In the genomic region with DNA sequence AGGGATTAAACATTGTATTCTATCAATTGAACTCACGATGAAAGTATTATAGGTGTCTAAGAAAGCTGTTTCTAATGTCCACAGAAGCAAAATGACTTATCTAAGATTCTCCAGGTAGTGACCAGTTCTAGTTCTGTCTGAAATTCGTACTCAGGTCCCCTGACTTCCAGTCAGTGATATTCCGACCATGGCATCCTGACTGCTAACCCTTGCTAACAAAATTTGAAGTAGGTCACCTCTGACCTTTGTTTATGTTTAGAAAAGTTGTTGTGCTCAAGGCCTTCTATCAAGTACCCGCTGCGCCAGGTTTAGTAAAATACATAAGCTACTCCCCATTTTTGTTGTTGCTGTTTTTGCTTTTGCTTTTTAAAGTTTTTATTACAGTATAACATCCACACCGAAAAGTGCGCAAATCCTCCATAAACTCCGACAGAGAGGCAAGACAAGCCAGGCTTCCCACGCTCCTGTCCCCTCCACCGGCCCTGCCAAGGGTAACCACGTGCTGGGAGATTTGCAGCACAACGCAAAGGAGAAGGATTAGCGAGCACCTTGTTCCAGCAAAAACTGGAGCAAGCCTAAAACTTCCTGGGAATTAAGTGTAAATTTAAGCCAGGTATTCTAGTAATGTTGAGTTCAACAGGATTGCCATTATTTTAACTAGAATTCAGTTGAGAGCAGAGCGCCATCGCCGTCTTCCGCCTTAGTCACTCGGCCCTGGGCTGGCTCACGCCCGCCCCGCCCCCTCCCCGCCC, we compare ENCODE assay signal across 1 cellular context.
TF ChIP-seq lines count a peak whose summit lies in the region.

No MANE protein-coding gene starts in this region.

TF ChIP-seq in H1, 55 proteins besides CTCF, POLR2A, EP300 and RAD21:
- TF ChIP-seq RBBP5 (IDR thresholded peaks at IDR 0.05; ENCODE audit: borderline replicate concordance, low read depth, low read length) (no peak), CREB1 (IDR thresholded peaks at IDR 0.05) (no peak), KDM5A (IDR thresholded peaks at IDR 0.05; ENCODE audit: low read length) (no peak), SAP30 (IDR thresholded peaks at IDR 0.05; ENCODE audit: insufficient read depth, insufficient replicate concordance, low read length) (no peak), CHD2 (IDR thresholded peaks at IDR 0.05; ENCODE audit: low read length) (no peak), KDM4A (IDR thresholded peaks at IDR 0.05; ENCODE audit: low read depth, low read length, severe bottlenecking) (no peak), CBX5 (IDR thresholded peaks at IDR 0.05; ENCODE audit: low read depth, low read length) (no peak), SIX5 (IDR thresholded peaks at IDR 0.05; ENCODE audit: low read depth, low read length) (no peak), TEAD4 (IDR thresholded peaks at IDR 0.05; ENCODE audit: low read depth, low read length) (no peak), TAF1 (IDR thresholded peaks at IDR 0.05; ENCODE audit: low read depth, low read length) (no peak; the same call in 1 of the 2 replicates), SIRT6 (IDR thresholded peaks at IDR 0.05; ENCODE audit: low read length) (no peak), JUND (IDR thresholded peaks at IDR 0.05; ENCODE audit: low read length) (no peak), MAX (IDR thresholded peaks at IDR 0.05) (peak; percentile 97), JUN (IDR thresholded peaks at IDR 0.05; ENCODE audit: low read depth, low read length) (no peak), YY1 (IDR thresholded peaks at IDR 0.05; ENCODE audit: low read depth, low read length) (peak; percentile 25; the same call in 1 of the 2 replicates), KDM1A (IDR thresholded peaks at IDR 0.05; ENCODE audit: borderline replicate concordance, low read length) (no peak), NANOG (IDR thresholded peaks at IDR 0.05; ENCODE audit: insufficient read depth, low read depth, low read length, poor library complexity, severe bottlenecking) (no peak), BRCA1 (IDR thresholded peaks at IDR 0.05; ENCODE audit: low read depth, low read length) (no peak), CTBP2 (IDR thresholded peaks at IDR 0.05; ENCODE audit: borderline replicate concordance, insufficient read depth, insufficient read length, low read length) (no peak), ZNF274 (IDR thresholded peaks at IDR 0.05; ENCODE audit: borderline replicate concordance, extremely low read depth, low read length) (no peak), SP2 (IDR thresholded peaks at IDR 0.05; ENCODE audit: low read length) (no peak), CHD1 (IDR thresholded peaks at IDR 0.05; ENCODE audit: low read depth, low read length) (no peak), SUZ12 (IDR thresholded peaks at IDR 0.05; ENCODE audit: low read length) (no peak), BCL11A (IDR thresholded peaks at IDR 0.05; ENCODE audit: low read depth in 2 of 2, low read length in 2 of 2) (no peak), SP1 (IDR thresholded peaks at IDR 0.05; ENCODE audit: low read depth, low read length) (no peak), TBP (IDR thresholded peaks at IDR 0.05; ENCODE audit: low read depth, low read length) (peak; percentile 55; the same call in 1 of the 2 replicates), MAFK (IDR thresholded peaks at IDR 0.05; ENCODE audit: low read depth, low read length) (0 out of 2 replicates have a peak, but pooled peaks have one; percentile 3), SP4 (IDR thresholded peaks at IDR 0.05; ENCODE audit: low read length) (no peak), TAF7 (optimal IDR thresholded peaks at IDR 0.05; ENCODE audit: borderline replicate concordance, low read depth, low read length) (no peak), SRF (IDR thresholded peaks at IDR 0.05; ENCODE audit: low read depth, low read length) (no peak), TCF12 (IDR thresholded peaks at IDR 0.05; ENCODE audit: low read depth, low read length) (no peak), CHD7 (IDR thresholded peaks at IDR 0.05; ENCODE audit: insufficient replicate concordance, low read length) (no peak), GTF2F1 (IDR thresholded peaks at IDR 0.05; ENCODE audit: borderline replicate concordance, low read depth, low read length) (no peak), RXRA (IDR thresholded peaks at IDR 0.05; ENCODE audit: insufficient read depth, low read depth, low read length) (no peak), SIN3A (conservative IDR thresholded peaks at IDR 0.05 in 1 of 2, IDR thresholded peaks at IDR 0.05 in 1 of 2; ENCODE audit: low read depth in 1 of 2, low read length in 2 of 2) (peak in 1 of 2 experiments; percentile 75; a peak in 2 of 4 replicates), PHF8 (conservative IDR thresholded peaks at IDR 0.05; ENCODE audit: low read depth, low read length) (no peak; the same call in 1 of the 2 replicates), GABPA (IDR thresholded peaks at IDR 0.05; ENCODE audit: borderline replicate concordance, insufficient read depth, low read length) (no peak), HDAC6 (IDR thresholded peaks at IDR 0.05; ENCODE audit: low read depth, low read length) (no peak), CBX8 (IDR thresholded peaks at IDR 0.05; ENCODE audit: borderline replicate concordance, low read depth, low read length) (no peak), EZH2 (IDR thresholded peaks at IDR 0.05; ENCODE audit: low read depth, low read length, severe bottlenecking) (no peak), RNF2 (IDR thresholded peaks at IDR 0.05; ENCODE audit: borderline replicate concordance, low read depth, low read length, missing control alignments, poor library complexity, severe bottlenecking) (no peak), FOSL1 (IDR thresholded peaks at IDR 0.05; ENCODE audit: insufficient read depth, low read depth, low read length) (no peak), ASH2L (IDR thresholded peaks at IDR 0.05; ENCODE audit: low read length) (no peak), HDAC2 (IDR thresholded peaks at IDR 0.05; ENCODE audit: borderline replicate concordance in 1 of 2, low read depth in 2 of 2, low read length in 2 of 2) (0 out of 4 replicates have a peak, but pooled peaks of 1 of the 2 experiments have one; percentile 23), POU5F1 (IDR thresholded peaks at IDR 0.05; ENCODE audit: low read depth, low read length) (no peak)
- TF ChIP-seq, protein P1, sequence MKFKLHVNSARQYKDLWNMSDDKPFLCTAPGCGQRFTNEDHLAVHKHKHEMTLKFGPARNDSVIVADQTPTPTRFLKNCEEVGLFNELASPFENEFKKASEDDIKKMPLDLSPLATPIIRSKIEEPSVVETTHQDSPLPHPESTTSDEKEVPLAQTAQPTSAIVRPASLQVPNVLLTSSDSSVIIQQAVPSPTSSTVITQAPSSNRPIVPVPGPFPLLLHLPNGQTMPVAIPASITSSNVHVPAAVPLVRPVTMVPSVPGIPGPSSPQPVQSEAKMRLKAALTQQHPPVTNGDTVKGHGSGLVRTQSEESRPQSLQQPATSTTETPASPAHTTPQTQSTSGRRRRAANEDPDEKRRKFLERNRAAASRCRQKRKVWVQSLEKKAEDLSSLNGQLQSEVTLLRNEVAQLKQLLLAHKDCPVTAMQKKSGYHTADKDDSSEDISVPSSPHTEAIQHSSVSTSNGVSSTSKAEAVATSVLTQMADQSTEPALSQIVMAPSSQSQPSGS (IDR thresholded peaks at IDR 0.05; ENCODE audit: low read length) = no peak
- TF ChIP-seq, protein P2, sequence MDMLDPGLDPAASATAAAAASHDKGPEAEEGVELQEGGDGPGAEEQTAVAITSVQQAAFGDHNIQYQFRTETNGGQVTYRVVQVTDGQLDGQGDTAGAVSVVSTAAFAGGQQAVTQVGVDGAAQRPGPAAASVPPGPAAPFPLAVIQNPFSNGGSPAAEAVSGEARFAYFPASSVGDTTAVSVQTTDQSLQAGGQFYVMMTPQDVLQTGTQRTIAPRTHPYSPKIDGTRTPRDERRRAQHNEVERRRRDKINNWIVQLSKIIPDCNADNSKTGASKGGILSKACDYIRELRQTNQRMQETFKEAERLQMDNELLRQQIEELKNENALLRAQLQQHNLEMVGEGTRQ (IDR thresholded peaks at IDR 0.05; ENCODE audit: low read length) = peak; percentile 58
- TF ChIP-seq, protein P3, sequence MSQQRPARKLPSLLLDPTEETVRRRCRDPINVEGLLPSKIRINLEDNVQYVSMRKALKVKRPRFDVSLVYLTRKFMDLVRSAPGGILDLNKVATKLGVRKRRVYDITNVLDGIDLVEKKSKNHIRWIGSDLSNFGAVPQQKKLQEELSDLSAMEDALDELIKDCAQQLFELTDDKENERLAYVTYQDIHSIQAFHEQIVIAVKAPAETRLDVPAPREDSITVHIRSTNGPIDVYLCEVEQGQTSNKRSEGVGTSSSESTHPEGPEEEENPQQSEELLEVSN (IDR thresholded peaks at IDR 0.05) = peak; percentile 89
